Comparison of ENCODE assay signal across 8 cellular contexts in genomic region chr1:155322571-155322952, GRCh38. TPM values are rescaled to one million over a fixed set of nuclear protein-coding genes. Genes with fewer than 3 reads are reported as not detected.
DNase-seq lines count a peak whose midpoint lies in the region; ATAC-seq and TF ChIP-seq lines count a peak whose summit lies in the region.

No MANE protein-coding gene starts in this region.

- H3K36me3 Mint-ChIP-seq in CD4-positive, CD25-positive, alpha-beta regulatory T cell: peaks cover 3% of the 10 kb centered on the region
- peaks cover 23% of the 10 kb centered on the region for H3K36me3 Mint-ChIP-seq in activated naive CD8-positive, alpha-beta T cell treated with anti-CD3 and anti-CD28 coated beads, Interleukin-2, amount 50 U/mL, for 24 hours (ENCODE audit: low read depth)

- H4K20me1 ChIP-seq in smooth muscle cell (ENCODE audit: low read depth): peaks cover 18% of the 10 kb centered on the region

- no peaks in the 10 kb centered on the region for H3K27me3 ChIP-seq in CD4-positive, CD25-positive, alpha-beta regulatory T cell (ENCODE audit: control insufficient read depth, insufficient read depth, low read length)
- no peaks in the 10 kb centered on the region for H3K27me3 ChIP-seq in HL-60 (ENCODE audit: insufficient read depth, poor library complexity, severe bottlenecking)
- H3K27me3 ChIP-seq in smooth muscle cell (ENCODE audit: low read depth): no peaks in the 10 kb centered on the region

- peak overlapping the region; percentile 51 to 88 (median 78) for H3K4me3 Mint-ChIP-seq in CD4-positive, CD25-positive, alpha-beta regulatory T cell
- peak overlapping the region; percentile 81 for H3K4me3 Mint-ChIP-seq in activated naive CD8-positive, alpha-beta T cell treated with anti-CD3 and anti-CD28 coated beads, Interleukin-2, amount 50 U/mL, for 24 hours

- peak overlapping the region in 1 of 3 donors; percentile 68 for H3K27ac Mint-ChIP-seq in CD4-positive, CD25-positive, alpha-beta regulatory T cell
- H3K27ac Mint-ChIP-seq in activated naive CD8-positive, alpha-beta T cell treated with anti-CD3 and anti-CD28 coated beads, Interleukin-2, amount 50 U/mL, for 24 hours: no peak overlapping the region

- H3F3A ChIP-seq in smooth muscle cell (ENCODE audit: low read depth): peaks cover 12% of the 10 kb centered on the region

- TF ChIP-seq CTCF in HL-60 (IDR thresholded peaks at IDR 0.05; ENCODE audit: insufficient read depth, low read length) (no peak), smooth muscle cell (IDR thresholded peaks at IDR 0.05; ENCODE audit: borderline replicate concordance, insufficient read depth, poor library complexity, severe bottlenecking) (no peak)

- no peaks in the 10 kb centered on the region for H3K27me3 Mint-ChIP-seq in CD4-positive, CD25-positive, alpha-beta regulatory T cell
- no peaks in the 10 kb centered on the region for H3K27me3 Mint-ChIP-seq in activated naive CD8-positive, alpha-beta T cell treated with anti-CD3 and anti-CD28 coated beads, Interleukin-2, amount 50 U/mL, for 24 hours

- peaks cover 37% of the 10 kb centered on the region for H3K4me1 ChIP-seq in CD4-positive, CD25-positive, alpha-beta regulatory T cell (ENCODE audit: control insufficient read depth, insufficient read depth, low read length, poor library complexity, severe bottlenecking)
- H3K4me1 ChIP-seq in smooth muscle cell (ENCODE audit: low read depth): peaks cover 18% of the 10 kb centered on the region

- peaks cover 0 to 39% (median 14%) of the 10 kb centered on the region in 4 donors for H3K4me1 Mint-ChIP-seq in CD4-positive, CD25-positive, alpha-beta regulatory T cell
- H3K4me1 Mint-ChIP-seq in activated naive CD8-positive, alpha-beta T cell treated with anti-CD3 and anti-CD28 coated beads, Interleukin-2, amount 50 U/mL, for 24 hours: peaks cover 33% of the 10 kb centered on the region

- H2AFZ ChIP-seq in smooth muscle cell (ENCODE audit: low read depth): no peak overlapping the region

- no peaks in the 10 kb centered on the region for H3K9me3 Mint-ChIP-seq in CD4-positive, CD25-positive, alpha-beta regulatory T cell
- H3K9me3 Mint-ChIP-seq in activated naive CD8-positive, alpha-beta T cell treated with anti-CD3 and anti-CD28 coated beads, Interleukin-2, amount 50 U/mL, for 24 hours: no peaks in the 10 kb centered on the region

- peak overlapping the region; percentile 88 for H3K4me2 ChIP-seq in smooth muscle cell

- DNase-seq in CD4-positive, CD25-positive, alpha-beta regulatory T cell: peak in 1 of 3 donors; percentile 23
- DNase-seq in HL-60 (ENCODE audit: low read depth in 1 of 2, low spot score in 1 of 2): no peak
- DNase-seq in activated naive CD8-positive, alpha-beta T cell treated with anti-CD3 and anti-CD28 coated beads, Interleukin-2, amount 50 U/mL, for 24 hours: no peak
- DNase-seq in smooth muscle cell (lab: John Stamatoyannopoulos, UW; ENCODE audit: unreplicated experiment): peak; percentile 61
- DNase-seq in islet precursor cell: no peak
- no peak for DNase-seq in NCI-H1930 (lab: John Stamatoyannopoulos, UW)
- no peak for DNase-seq in COLO829 (ENCODE audit: low spot score)

- H3K36me3 ChIP-seq in CD4-positive, CD25-positive, alpha-beta regulatory T cell (ENCODE audit: control insufficient read depth, insufficient read depth, low read length): no peaks in the 10 kb centered on the region
- no peaks in the 10 kb centered on the region for H3K36me3 ChIP-seq in smooth muscle cell (ENCODE audit: low read depth)

- no peaks in the 10 kb centered on the region for H3K79me2 ChIP-seq in smooth muscle cell (ENCODE audit: low read depth)

- peak overlapping the region; percentile 37 for H3K9ac ChIP-seq in smooth muscle cell (ENCODE audit: low read depth)

- no peak for ATAC-seq in CD4-positive, CD25-positive, alpha-beta regulatory T cell (ENCODE audit: low read depth in 2 of 2)
- ATAC-seq in activated naive CD8-positive, alpha-beta T cell treated with anti-CD3 and anti-CD28 coated beads, Interleukin-2, amount 50 U/mL, for 24 hours: no peak

- H3K9me3 ChIP-seq in CD4-positive, CD25-positive, alpha-beta regulatory T cell (ENCODE audit: control insufficient read depth in 2 of 2, low read length in 2 of 2): no peaks in the 10 kb centered on the region
- H3K9me3 ChIP-seq in iPS-18c (ENCODE audit: control insufficient read depth, insufficient read depth, low read length) (no peaks in the 10 kb centered on the region), smooth muscle cell (replicated peaks; ENCODE audit: low read depth) (no peaks in the 10 kb centered on the region)

- H3K27ac ChIP-seq in CD4-positive, CD25-positive, alpha-beta regulatory T cell (ENCODE audit: insufficient read depth, low read length, poor library complexity, severe bottlenecking): peak overlapping the region; percentile 96
- H3K27ac ChIP-seq in HL-60 (replicated peaks) (no peak overlapping the region), smooth muscle cell (ENCODE audit: low read depth) (peak overlapping the region; percentile 50)

- H3K4me3 ChIP-seq in CD4-positive, CD25-positive, alpha-beta regulatory T cell (ENCODE audit: low read depth, low read length): peak overlapping the region; percentile 64
- peak overlapping the region; percentile 94 for H3K4me3 ChIP-seq in HL-60 (replicated peaks; ENCODE audit: insufficient read depth, low read length)
- H3K4me3 ChIP-seq in iPS-18c (ENCODE audit: insufficient read depth, low read depth, low read length): peak overlapping the region; percentile 99; the same call in 1 of the 2 replicates
- H3K4me3 ChIP-seq in smooth muscle cell: peak overlapping the region; percentile 75

- WGBS in smooth muscle cell (ENCODE audit: low lambda C conversion rate): 6% methylated on average over 26 of the region's 28 CpGs

RNA-seq across cellular contexts. Expression of gene RUSC1, which starts 1.9 kb away (rescaled TPM):
- total RNA-seq in CD4-positive, CD25-positive, alpha-beta regulatory T cell: 12.4 TPM
- 10 to 100 TPM in 1 of 4 donors, 1 to 10 TPM in 3; 7.1 to 10.0 (median 8.8) TPM for polyA plus RNA-seq in CD4-positive, CD25-positive, alpha-beta regulatory T cell
- 28.6 and 28.7 TPM in 2 replicates for total RNA-seq in smooth muscle cell
- polyA plus RNA-seq in smooth muscle cell: 33.2 and 42.6 TPM in 2 replicates

RNA-seq across cellular contexts. Expression of gene FDPS, which starts 13.9 kb away (rescaled TPM):
- 67.9 TPM for total RNA-seq in CD4-positive, CD25-positive, alpha-beta regulatory T cell
- 100 to 1,000 TPM; 114 to 159 (median 123) TPM for polyA plus RNA-seq in CD4-positive, CD25-positive, alpha-beta regulatory T cell
- 104 and 136 TPM in 2 replicates for total RNA-seq in smooth muscle cell
- polyA plus RNA-seq in smooth muscle cell: 208 and 299 TPM in 2 replicates

RNA-seq across cellular contexts. Expression of gene PKLR, which starts 21.3 kb away (rescaled TPM):
- total RNA-seq in CD4-positive, CD25-positive, alpha-beta regulatory T cell: not detected
- not detected for polyA plus RNA-seq in CD4-positive, CD25-positive, alpha-beta regulatory T cell
- total RNA-seq in smooth muscle cell: 0.09 TPM in 1 of 2 replicates, not detected in the other
- 0.07 TPM in 1 of 2 replicates, not detected in the other for polyA plus RNA-seq in smooth muscle cell

RNA-seq across cellular contexts. Expression of gene HCN3, which starts 45.3 kb away (rescaled TPM):
- total RNA-seq in CD4-positive, CD25-positive, alpha-beta regulatory T cell: 1.5 TPM
- under 1 TPM in 3 of 4 donors, not detected in 1; 0.07 to 0.15 (median 0.11) TPM for polyA plus RNA-seq in CD4-positive, CD25-positive, alpha-beta regulatory T cell
- 0.49 and 0.72 TPM in 2 replicates for total RNA-seq in smooth muscle cell
- polyA plus RNA-seq in smooth muscle cell: 1.2 and 1.6 TPM in 2 replicates

RNA-seq across cellular contexts. Expression of gene CLK2, which starts 49.3 kb away (rescaled TPM):
- total RNA-seq in CD4-positive, CD25-positive, alpha-beta regulatory T cell: 76.6 TPM
- 10 to 100 TPM; 11.4 to 17.4 (median 15.5) TPM for polyA plus RNA-seq in CD4-positive, CD25-positive, alpha-beta regulatory T cell
- 23.6 and 25.5 TPM in 2 replicates for total RNA-seq in smooth muscle cell
- polyA plus RNA-seq in smooth muscle cell: 23.5 and 32.2 TPM in 2 replicates
